In the genomic region with DNA sequence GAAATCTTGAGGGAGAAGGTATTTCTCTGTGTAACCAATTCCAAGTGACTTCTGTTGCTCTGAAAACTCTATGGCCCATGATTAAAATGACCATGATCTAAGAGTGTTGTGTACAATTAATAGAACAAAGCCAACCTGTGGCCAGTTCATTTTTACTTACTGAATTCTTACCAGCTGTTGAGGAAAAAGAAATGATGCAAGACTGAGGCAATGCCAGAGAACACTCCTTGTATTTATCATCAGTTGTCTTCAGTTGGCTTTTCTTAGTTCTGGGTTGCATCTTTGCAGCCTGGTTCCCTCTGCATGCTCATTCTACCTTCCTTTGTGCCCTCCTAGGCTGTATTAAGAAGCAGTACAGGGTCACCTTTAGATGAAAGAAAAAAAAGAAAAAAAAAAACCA, we compare ENCODE assay signal across 16 cellular contexts.
DNase-seq lines count a peak whose midpoint lies in the region; ATAC-seq, FAIRE-seq and TF ChIP-seq lines count a peak whose summit lies in the region.
"Had no signal": no experiment of that assay in that cellular context is flagged by ENCODE, and none has a peak within 500 bp of the region (broad histone marks: within the 10 kb centered on the region; RNA-seq: fewer than 3 reads in every experiment).

No MANE protein-coding gene starts in this region.

- H3K36me3 ChIP-seq in gastroesophageal sphincter, result peaks cover 0 to 12% of the 10 kb centered on the region in 2 donors
- H3K36me3 ChIP-seq: Peyer's patch had no signal

- peak; percentile 21 for FAIRE-seq in GM19239 (lab: Jason Lieb, UNC)

- POLR2A ChIA-PET in WTC11 (lab: Charles Lee), result interaction anchor here (0.6 to 0.7 kb wide), 2 partner anchors 10 to 11 kb away, joined by 3 to 8 read pairs; no protein-coding TSS in a partner anchor

- TF ChIP-seq POLR2A in gastroesophageal sphincter (IDR thresholded peaks at IDR 0.05), result no peak

- H3K27ac ChIP-seq in gastroesophageal sphincter, result peak overlapping the region in 1 of 4 donors; percentile 49
- H3K27ac ChIP-seq: dorsolateral prefrontal cortex, hepatocyte, Peyer's patch had no signal

- CTCF ChIA-PET in WTC11 (lab: Charles Lee), result no interaction called here

- ATAC-seq in WTC11, result no peak
- ATAC-seq in gastroesophageal sphincter, result peak; percentile 77

- H3K27me3 ChIP-seq in gastroesophageal sphincter, result no peaks in the 10 kb centered on the region
- H3K27me3 ChIP-seq: dorsolateral prefrontal cortex, hepatocyte, Peyer's patch had no signal

- H3K4me3 Mint-ChIP-seq in WTC11, result no peak overlapping the region
- H3K4me3 Mint-ChIP-seq in activated T-helper 1 cell treated with anti-CD3 and anti-CD28 coated beads, Interleukin-12 subunit alpha, Interleukin-12 subunit beta, Interleukin-2, Interleukin-4 antibody, amounts not matched to agents 30 ng/mL and 10 ng/mL and 1 ng/mL, durations not matched to agents 14 hours and 24 hours and 36 hours, result no peak overlapping the region
- H3K4me3 Mint-ChIP-seq: activated naive CD8-positive, alpha-beta T cell; CD4-positive, alpha-beta memory T cell had no signal

- no peaks in the 10 kb centered on the region for H3K9me3 ChIP-seq in gastroesophageal sphincter
- H3K9me3 ChIP-seq: Peyer's patch had no signal

- no peak overlapping the region for H3K4me3 ChIP-seq in gastroesophageal sphincter
- H3K4me3 ChIP-seq: dorsolateral prefrontal cortex, hepatocyte, Peyer's patch had no signal

- H3K9me3 Mint-ChIP-seq in WTC11, result peaks cover 14% of the 10 kb centered on the region
- H3K9me3 Mint-ChIP-seq in activated T-helper 1 cell treated with anti-CD3 and anti-CD28 coated beads, Interleukin-12 subunit alpha, Interleukin-12 subunit beta, Interleukin-2, Interleukin-4 antibody, amounts not matched to agents 30 ng/mL and 10 ng/mL and 1 ng/mL, durations not matched to agents 14 hours and 24 hours and 36 hours, result peaks cover 7% of the 10 kb centered on the region

- TF ChIP-seq EP300 in gastroesophageal sphincter (IDR thresholded peaks at IDR 0.05), result no peak

- H3K27me3 Mint-ChIP-seq in WTC11 (ENCODE audit: low read depth), result no peaks in the 10 kb centered on the region
- peaks cover 1% of the 10 kb centered on the region for H3K27me3 Mint-ChIP-seq in activated T-helper 1 cell treated with anti-CD3 and anti-CD28 coated beads, Interleukin-12 subunit alpha, Interleukin-12 subunit beta, Interleukin-2, Interleukin-4 antibody, amounts not matched to agents 30 ng/mL and 10 ng/mL and 1 ng/mL, durations not matched to agents 14 hours and 24 hours and 36 hours (ENCODE audit: insufficient read depth)
- H3K27me3 Mint-ChIP-seq: activated naive CD8-positive, alpha-beta T cell; CD4-positive, alpha-beta memory T cell had no signal

- TF ChIP-seq CTCF in WTC11 (IDR thresholded peaks at IDR 0.05) (no peak), gastroesophageal sphincter (IDR thresholded peaks at IDR 0.05) (no peak)

- H3K27ac Mint-ChIP-seq in WTC11, result 0 out of 2 replicates have a peak overlapping the region, but pooled peaks have one; percentile 33
- H3K27ac Mint-ChIP-seq in activated T-helper 1 cell treated with anti-CD3 and anti-CD28 coated beads, Interleukin-12 subunit alpha, Interleukin-12 subunit beta, Interleukin-2, Interleukin-4 antibody, amounts not matched to agents 30 ng/mL and 10 ng/mL and 1 ng/mL, durations not matched to agents 14 hours and 24 hours and 36 hours, result no peak overlapping the region
- H3K27ac Mint-ChIP-seq: activated naive CD8-positive, alpha-beta T cell; CD4-positive, alpha-beta memory T cell had no signal

- peaks cover 28% of the 10 kb centered on the region for H3K4me1 Mint-ChIP-seq in WTC11
- no peaks in the 10 kb centered on the region for H3K4me1 Mint-ChIP-seq in activated T-helper 1 cell treated with anti-CD3 and anti-CD28 coated beads, Interleukin-12 subunit alpha, Interleukin-12 subunit beta, Interleukin-2, Interleukin-4 antibody, amounts not matched to agents 30 ng/mL and 10 ng/mL and 1 ng/mL, durations not matched to agents 14 hours and 24 hours and 36 hours (ENCODE audit: low read depth)
- H3K4me1 Mint-ChIP-seq: CD4-positive, alpha-beta memory T cell had no signal

- intact Hi-C loops in activated T-helper 1 cell treated with anti-CD3 and anti-CD28 coated beads, Interleukin-12 subunit alpha, Interleukin-12 subunit beta, Interleukin-2, Interleukin-4 antibody, amounts not matched to agents 30 ng/mL and 10 ng/mL and 1 ng/mL, durations not matched to agents 14 hours and 24 hours and 36 hours (cut with micrococcal nuclease), result loop anchor here (5.0 kb wide), 1 partner anchor 1693 kb away; no protein-coding TSS in a partner anchor

- H3K4me1 ChIP-seq in gastroesophageal sphincter, result peaks cover 0 to 47% (median 0%) of the 10 kb centered on the region in 3 donors
- H3K4me1 ChIP-seq: Peyer's patch had no signal

- H3K36me3 Mint-ChIP-seq in WTC11, result no peaks in the 10 kb centered on the region
- H3K36me3 Mint-ChIP-seq in activated T-helper 1 cell treated with anti-CD3 and anti-CD28 coated beads, Interleukin-12 subunit alpha, Interleukin-12 subunit beta, Interleukin-2, Interleukin-4 antibody, amounts not matched to agents 30 ng/mL and 10 ng/mL and 1 ng/mL, durations not matched to agents 14 hours and 24 hours and 36 hours (ENCODE audit: low read depth), result no peaks in the 10 kb centered on the region

- DNase-seq in AG08396 (ENCODE audit: low spot score), result peak; percentile 21
- no peak for DNase-seq in GM19239 (ENCODE audit: insufficient read length, low spot score)
- no peak for DNase-seq in WTC11 (ENCODE audit: low spot score)
- no peak for DNase-seq in activated T-helper 1 cell treated with anti-CD3 and anti-CD28 coated beads, Interleukin-12 subunit alpha, Interleukin-12 subunit beta, Interleukin-2, Interleukin-4 antibody, amounts not matched to agents 30 ng/mL and 10 ng/mL and 1 ng/mL, durations not matched to agents 14 hours and 24 hours and 36 hours (ENCODE audit: low spot score)
- no peak for DNase-seq in COLO668 (lab: John Stamatoyannopoulos, UW; ENCODE audit: unreplicated experiment)
- DNase-seq in stimulated activated CD4-positive, alpha-beta T cell treated with anti-CD3 and anti-CD28 coated beads, Interleukin-12 subunit alpha, Interleukin-12 subunit beta, amount 100 ng/mL, for 4 hours, result no peak
- DNase-seq in globus pallidus (ENCODE audit: low spot score), result no peak
- DNase-seq: CD4-positive, alpha-beta memory T cell; dorsolateral prefrontal cortex; NCI-H2171; Peyer's patch; substantia nigra; T-helper 9 cell had no signal

TF ChIP-seq in WTC11, 78 proteins besides CTCF, POLR2A, EP300 and RAD21 (continues in another document):
- no peak for TF ChIP-seq NFATC4 (CRISPR knock-in tag; IDR thresholded peaks at IDR 0.05)
- TF ChIP-seq, protein P1, sequence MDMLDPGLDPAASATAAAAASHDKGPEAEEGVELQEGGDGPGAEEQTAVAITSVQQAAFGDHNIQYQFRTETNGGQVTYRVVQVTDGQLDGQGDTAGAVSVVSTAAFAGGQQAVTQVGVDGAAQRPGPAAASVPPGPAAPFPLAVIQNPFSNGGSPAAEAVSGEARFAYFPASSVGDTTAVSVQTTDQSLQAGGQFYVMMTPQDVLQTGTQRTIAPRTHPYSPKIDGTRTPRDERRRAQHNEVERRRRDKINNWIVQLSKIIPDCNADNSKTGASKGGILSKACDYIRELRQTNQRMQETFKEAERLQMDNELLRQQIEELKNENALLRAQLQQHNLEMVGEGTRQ (CRISPR knock-in tag; IDR thresholded peaks at IDR 0.05), result no peak
- TF ChIP-seq SP1 (CRISPR knock-in tag; conservative IDR thresholded peaks at IDR 0.05), result no peak
- no peak for TF ChIP-seq ELF4 (CRISPR knock-in tag; IDR thresholded peaks at IDR 0.05; ENCODE audit: low read depth)
- no peak for TF ChIP-seq GTF2I (CRISPR knock-in tag; conservative IDR thresholded peaks at IDR 0.05)
- TF ChIP-seq, protein P2, sequence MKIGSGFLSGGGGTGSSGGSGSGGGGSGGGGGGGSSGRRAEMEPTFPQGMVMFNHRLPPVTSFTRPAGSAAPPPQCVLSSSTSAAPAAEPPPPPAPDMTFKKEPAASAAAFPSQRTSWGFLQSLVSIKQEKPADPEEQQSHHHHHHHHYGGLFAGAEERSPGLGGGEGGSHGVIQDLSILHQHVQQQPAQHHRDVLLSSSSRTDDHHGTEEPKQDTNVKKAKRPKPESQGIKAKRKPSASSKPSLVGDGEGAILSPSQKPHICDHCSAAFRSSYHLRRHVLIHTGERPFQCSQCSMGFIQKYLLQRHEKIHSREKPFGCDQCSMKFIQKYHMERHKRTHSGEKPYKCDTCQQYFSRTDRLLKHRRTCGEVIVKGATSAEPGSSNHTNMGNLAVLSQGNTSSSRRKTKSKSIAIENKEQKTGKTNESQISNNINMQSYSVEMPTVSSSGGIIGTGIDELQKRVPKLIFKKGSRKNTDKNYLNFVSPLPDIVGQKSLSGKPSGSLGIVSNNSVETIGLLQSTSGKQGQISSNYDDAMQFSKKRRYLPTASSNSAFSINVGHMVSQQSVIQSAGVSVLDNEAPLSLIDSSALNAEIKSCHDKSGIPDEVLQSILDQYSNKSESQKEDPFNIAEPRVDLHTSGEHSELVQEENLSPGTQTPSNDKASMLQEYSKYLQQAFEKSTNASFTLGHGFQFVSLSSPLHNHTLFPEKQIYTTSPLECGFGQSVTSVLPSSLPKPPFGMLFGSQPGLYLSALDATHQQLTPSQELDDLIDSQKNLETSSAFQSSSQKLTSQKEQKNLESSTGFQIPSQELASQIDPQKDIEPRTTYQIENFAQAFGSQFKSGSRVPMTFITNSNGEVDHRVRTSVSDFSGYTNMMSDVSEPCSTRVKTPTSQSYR (CRISPR knock-in tag; IDR thresholded peaks at IDR 0.05), result no peak
